In the genomic region with DNA sequence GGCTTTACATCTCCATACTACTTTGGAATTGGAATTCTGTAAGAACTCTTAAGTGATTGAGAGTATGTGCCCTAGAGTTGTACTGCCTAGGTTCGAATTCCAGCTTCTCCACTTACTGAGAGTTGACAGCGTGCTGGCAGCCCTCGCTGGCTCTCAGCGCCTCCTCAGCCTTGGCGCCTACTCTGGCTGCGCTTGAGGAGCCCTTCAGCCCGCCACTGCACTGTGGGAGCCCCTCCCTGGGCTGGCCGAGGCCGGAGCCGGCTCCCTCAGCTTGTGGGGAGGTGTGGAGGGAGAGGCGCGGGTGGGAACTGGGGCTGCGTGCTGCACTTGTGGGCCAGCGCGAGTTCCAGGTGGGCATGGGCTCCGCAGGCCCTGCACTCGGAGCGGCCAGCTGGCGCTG, we compare ENCODE assay signal across 16 cellular contexts. TPM values are rescaled to one million over a fixed set of nuclear protein-coding genes. Genes with fewer than 3 reads are reported as not detected.
DNase-seq lines count a peak whose midpoint lies in the region; ATAC-seq, FAIRE-seq and TF ChIP-seq lines count a peak whose summit lies in the region.
"Had no signal": no experiment of that assay in that cellular context is flagged by ENCODE, and none has a peak within 500 bp of the region (broad histone marks: within the 10 kb centered on the region; RNA-seq: fewer than 3 reads in every experiment).

No MANE protein-coding gene starts in this region.

- no peak overlapping the region for H3K9ac ChIP-seq in HepG2 (ENCODE audit: insufficient read depth, low read depth, low read length)
- no peak overlapping the region for H3K9ac ChIP-seq in trophoblast cell (ENCODE audit: low read length)
- H3K9ac ChIP-seq: BLaER1 treated with 17β-estradiol and CSF1 and Interleukin-3, amounts not matched to agents 10 nM and 100 nM; GM23248 had no signal

- H3K4ac ChIP-seq in trophoblast cell (ENCODE audit: low read depth, low read length): peak overlapping the region; percentile 93

- TF ChIP-seq CTCF in HepG2 (CRISPR knock-in tag; IDR thresholded peaks at IDR 0.05) (no peak), right lobe of liver (IDR thresholded peaks at IDR 0.05) (no peak), left lung (IDR thresholded peaks at IDR 0.05) (no peak), hepatocyte (IDR thresholded peaks at IDR 0.05; ENCODE audit: poor library complexity) (no peak)

- H3K27ac ChIP-seq in HepG2 (ENCODE audit: extremely low read length, insufficient read depth, low read length) (no peak overlapping the region), right lobe of liver (no peak overlapping the region), left lung (no peak overlapping the region), trophoblast cell (ENCODE audit: low read depth, low read length) (no peak overlapping the region), hepatocyte (no peak overlapping the region)
- H3K27ac ChIP-seq: BLaER1 treated with 17β-estradiol and CSF1 and Interleukin-3, amounts not matched to agents 10 nM and 100 nM; GM23248 had no signal

- no peak overlapping the region for H3K14ac ChIP-seq in trophoblast cell (ENCODE audit: low read length)

- H4K8ac ChIP-seq in trophoblast cell (ENCODE audit: low read depth, low read length): no peak overlapping the region

- H3K4me3 ChIP-seq in HepG2 (replicated peaks in 1 of 3; ENCODE audit: insufficient read depth in 1 of 3, low read depth in 2 of 3, low read length in 3 of 3) (no peak overlapping the region), right lobe of liver (no peak overlapping the region), left lung (no peak overlapping the region), trophoblast cell (ENCODE audit: low read depth, low read length) (no peak overlapping the region), hepatocyte (no peak overlapping the region)
- H3K4me3 ChIP-seq: BLaER1 treated with 17β-estradiol and CSF1 and Interleukin-3, amounts not matched to agents 10 nM and 100 nM; GM12878; GM23248; HAP-1 had no signal

- H2BK12ac ChIP-seq in trophoblast cell (ENCODE audit: low read length): no peak overlapping the region

- in situ Hi-C loops in HepG2 (cut with HindIII; ENCODE audit: extremely low pct_ligation_motif_present, low pct_unique_long_range_greater_than_20kb): no loop called here

- H3K23ac ChIP-seq in trophoblast cell (ENCODE audit: low read length): no peak overlapping the region

- FAIRE-seq in HepG2 (lab: Jason Lieb, UNC): no peak
- FAIRE-seq: GM12878, HTR-8/SVneo had no signal

- H3K79me1 ChIP-seq in trophoblast cell (ENCODE audit: low read length): no peaks in the 10 kb centered on the region

- no peak for TF ChIP-seq RAD21 in HepG2 (CRISPR knock-in tag; IDR thresholded peaks at IDR 0.05)

- TF ChIP-seq POLR2A in HepG2 (IDR thresholded peaks at IDR 0.05; ENCODE audit: insufficient read depth in 1 of 2, low read depth in 2 of 2, low read length in 2 of 2) (no peak), right lobe of liver (IDR thresholded peaks at IDR 0.05) (no peak)

- H3K36me3 ChIP-seq in HepG2 (replicated peaks in 1 of 2; ENCODE audit: control insufficient read depth in 1 of 2, insufficient read depth in 2 of 2, low read length in 2 of 2): peaks cover 3 to 11% of the 10 kb centered on the region in 2 experiments; a peak in 3 of 5 replicates
- H3K36me3 ChIP-seq in right lobe of liver: no peaks in the 10 kb centered on the region
- peaks cover 0 to 5% of the 10 kb centered on the region in 2 donors for H3K36me3 ChIP-seq in left lung
- peaks cover 0 to 6% of the 10 kb centered on the region in 2 experiments for H3K36me3 ChIP-seq in trophoblast cell (ENCODE audit: control insufficient read depth in 1 of 2, insufficient read depth in 2 of 2, low read length in 2 of 2)
- no peaks in the 10 kb centered on the region for H3K36me3 ChIP-seq in hepatocyte (replicated peaks; ENCODE audit: insufficient read depth, low read depth)
- H3K36me3 ChIP-seq: HAP-1 had no signal

- H3K27me3 ChIP-seq in HepG2 (ENCODE audit: control insufficient read depth in 1 of 2, insufficient read depth in 2 of 2, low read length in 2 of 2) (no peaks in the 10 kb centered on the region), right lobe of liver (no peaks in the 10 kb centered on the region), left lung (no peaks in the 10 kb centered on the region), trophoblast cell (ENCODE audit: insufficient read depth, low read length) (no peaks in the 10 kb centered on the region), hepatocyte (no peaks in the 10 kb centered on the region)
- H3K27me3 ChIP-seq: BLaER1 treated with 17β-estradiol and CSF1 and Interleukin-3, amounts not matched to agents 10 nM and 100 nM had no signal

- H3K9me2 ChIP-seq in hepatocyte (replicated peaks; ENCODE audit: insufficient read depth): no peaks in the 10 kb centered on the region

- H2AFZ ChIP-seq in HepG2 (ENCODE audit: low read length): no peak overlapping the region
- H2AFZ ChIP-seq in trophoblast cell (ENCODE audit: insufficient read depth, low read length, poor library complexity): no peak overlapping the region
- no peak overlapping the region for H2AFZ ChIP-seq in hepatocyte
- H2AFZ ChIP-seq: GM23248 had no signal

- no peak overlapping the region for H2BK5ac ChIP-seq in trophoblast cell (ENCODE audit: low read depth, low read length, poor library complexity)

- POLR2A ChIA-PET in HepG2 (lab: Yijun Ruan, JAX): no interaction called here

- H3K18ac ChIP-seq in trophoblast cell (ENCODE audit: low read length): no peak overlapping the region

- H3K4me2 ChIP-seq in HepG2 (ENCODE audit: low read depth, low read length) (no peak overlapping the region), trophoblast cell (ENCODE audit: low read length) (no peak overlapping the region), hepatocyte (no peak overlapping the region)
- H3K4me2 ChIP-seq: BLaER1 treated with 17β-estradiol and CSF1 and Interleukin-3, amounts not matched to agents 10 nM and 100 nM had no signal

- no peak for DNase-seq in HepG2 (ENCODE audit: low spot score)
- DNase-seq in right lobe of liver: no peak
- no peak for DNase-seq in left lung
- no peak for DNase-seq in trophoblast cell
- no peak for DNase-seq in head of caudate nucleus
- DNase-seq in hepatocyte (ENCODE audit: low spot score): no peak
- DNase-seq: Calu3; CD8-positive, alpha-beta T cell; DMS79 treated with DMSO at 0.1 percent for 48 hours; GM23248; HFFc6 had no signal

- H3K4me1 ChIP-seq in HepG2 (ENCODE audit: insufficient read depth, low read length): peaks cover 15% of the 10 kb centered on the region; the same call in 1 of the 2 replicates
- peaks cover 0 to 6% (median 3%) of the 10 kb centered on the region in 4 donors for H3K4me1 ChIP-seq in right lobe of liver
- H3K4me1 ChIP-seq in left lung: peaks cover 7 to 46% of the 10 kb centered on the region in 2 donors
- no peaks in the 10 kb centered on the region for H3K4me1 ChIP-seq in trophoblast cell (ENCODE audit: control insufficient read depth in 1 of 2, insufficient read depth in 2 of 2, low read length in 2 of 2)
- H3K4me1 ChIP-seq in hepatocyte (ENCODE audit: insufficient read depth): no peaks in the 10 kb centered on the region

- no TSS peak for BruUV-seq in HepG2 (replicated peaks; lab: Mats Ljungman, UMichigan)

- H4K20me1 ChIP-seq in HepG2 (ENCODE audit: insufficient read depth, low read length) (0 out of 2 replicates have a peak, but pooled peaks cover 7% of the 10 kb centered on the region), hepatocyte (ENCODE audit: insufficient read depth, poor library complexity, severe bottlenecking) (peaks cover 84% of the 10 kb centered on the region)

- H3K79me2 ChIP-seq in HepG2 (ENCODE audit: insufficient read depth, low read length) (peaks cover 94% of the 10 kb centered on the region), trophoblast cell (ENCODE audit: control insufficient read depth, insufficient read depth, low read length, poor library complexity) (no peaks in the 10 kb centered on the region), hepatocyte (peaks cover 100% of the 10 kb centered on the region)

- H2AK5ac ChIP-seq in trophoblast cell (ENCODE audit: low read length): no peak overlapping the region

- ATAC-seq in HepG2 (no peak; the same call in 2 of the 3 replicates), right lobe of liver (no peak), left lung (peak; percentile 82), HG03025 (IDR thresholded peaks at IDR 0.05; ENCODE audit: low FRiP score, unreplicated experiment) (no peak)
- ATAC-seq: CD8-positive, alpha-beta T cell; GM12878 had no signal

- H3K9me3 ChIP-seq in HepG2 (ENCODE audit: low read length) (no peaks in the 10 kb centered on the region), right lobe of liver (no peaks in the 10 kb centered on the region), left lung (no peaks in the 10 kb centered on the region), trophoblast cell (ENCODE audit: insufficient read depth, low read depth, low read length) (peaks cover 3% of the 10 kb centered on the region), hepatocyte (ENCODE audit: low read depth) (no peaks in the 10 kb centered on the region)
- H3K9me3 ChIP-seq: HAP-1 had no signal

- no peak overlapping the region for H4K91ac ChIP-seq in trophoblast cell (ENCODE audit: low read depth, low read length)

- H2BK120ac ChIP-seq in trophoblast cell (ENCODE audit: insufficient read depth, low read length, poor library complexity): no peak overlapping the region

- intact Hi-C loops in HepG2 (cut with micrococcal nuclease; ENCODE audit: unreplicated experiment) (no loop called here), right lobe of liver (cut with DNase I) (no loop called here), left lung (cut with DNase I) (no loop called here), head of caudate nucleus (cut with DNase I) (no loop called here)

- 94% methylated on average over 17 of the region's 19 CpGs for WGBS in HepG2 (ENCODE audit: low lambda C conversion rate)
- no CpG with 5 or more reads among the region's 19 CpGs for WGBS in right lobe of liver (ENCODE audit: insufficient coverage, low coverage, low lambda C conversion rate, missing lambda C conversion rate)
- WGBS in trophoblast cell (ENCODE audit: extremely low coverage, insufficient coverage, insufficient read length): no CpG with 5 or more reads among the region's 19 CpGs
- 97% methylated on average over 18 of the region's 19 CpGs for WGBS in hepatocyte (ENCODE audit: low lambda C conversion rate, missing lambda C conversion rate)

- no peak overlapping the region for H4K12ac ChIP-seq in trophoblast cell (ENCODE audit: low read depth, low read length)

- TF ChIP-seq EP300 in HepG2 (IDR thresholded peaks at IDR 0.05; ENCODE audit: low read depth in 2 of 2, low read length in 2 of 2): no peak
- TF ChIP-seq EP300 in HepG2 (CRISPR knock-in tag; IDR thresholded peaks at IDR 0.05; ENCODE audit: borderline replicate concordance): no peak

- CTCF ChIA-PET in HepG2 (lab: Yijun Ruan, JAX; ENCODE audit: low intra/inter-chr PET ratio, low total read pairs): no interaction called here

RNA-seq across cellular contexts. Expression of a gene that starts 13.3 kb away (rescaled TPM):
- total RNA-seq in HepG2 (2016; rRNA removed; fragmentation: Illumina TruSeq; extraction: Trizol): 26.2 and 32.3 TPM in 2 replicates
- total RNA-seq in HepG2 (2016; cell fraction: cytosol; rRNA removed; fragmentation: Illumina TruSeq; extraction: Trizol; ENCODE audit: low read depth): 24.3 and 34.3 TPM in 2 replicates
- total RNA-seq in HepG2 (2016; cell fraction: insoluble cytoplasmic fraction; rRNA removed; fragmentation: Illumina TruSeq; extraction: Trizol): 26.8 and 33.7 TPM in 2 replicates
- total RNA-seq in HepG2 (2016; cell fraction: membrane; rRNA removed; fragmentation: Illumina TruSeq; extraction: Trizol): 16.7 and 17.3 TPM in 2 replicates
- total RNA-seq in HepG2 (2016; cell fraction: nucleus; rRNA removed; fragmentation: Illumina TruSeq; extraction: Trizol): 18.8 and 22.5 TPM in 2 replicates
- polyA plus RNA-seq in HepG2 (2011; rRNA removed): 7.3 and 8.0 TPM in 2 replicates
- polyA plus RNA-seq in HepG2 (2011; cell fraction: cytosol; rRNA removed): 5.0 and 7.2 TPM in 2 replicates
- 3.7 and 4.9 TPM in 2 replicates for polyA plus RNA-seq in HepG2 (2011; cell fraction: nucleus; rRNA removed)
- polyA plus RNA-seq in HepG2 (2012): 11.2 and 12.0 TPM in 2 replicates
- polyA plus RNA-seq in HepG2 (2016; cell fraction: cytosol; fragmentation: Illumina TruSeq; extraction: Trizol; ENCODE audit: low read depth): 2.3 and 2.4 TPM in 2 replicates
- 39.7 and 39.9 TPM in 2 replicates for polyA plus RNA-seq in HepG2 (2016; cell fraction: insoluble cytoplasmic fraction; fragmentation: Illumina TruSeq; extraction: Trizol; ENCODE audit: low read depth)
- 7.4 and 8.2 TPM in 2 replicates for polyA plus RNA-seq in HepG2 (2016; cell fraction: membrane; fragmentation: Illumina TruSeq; extraction: Trizol; ENCODE audit: low read depth)
- polyA plus RNA-seq in HepG2 (2016; cell fraction: nucleus; fragmentation: Illumina TruSeq; extraction: Trizol; ENCODE audit: insufficient read depth, low read depth): 26.4 and 26.9 TPM in 2 replicates
- polyA minus RNA-seq in HepG2 (2011; rRNA and poly(A)+ RNA removed; ENCODE audit: low replicate concordance): 11.5 and 16.5 TPM in 2 replicates
- 6.4 and 7.6 TPM in 2 replicates for polyA minus RNA-seq in HepG2 (2011; cell fraction: cytosol; rRNA and poly(A)+ RNA removed)
- polyA minus RNA-seq in HepG2 (2011; cell fraction: nucleus; rRNA and poly(A)+ RNA removed): 9.3 and 11.1 TPM in 2 replicates
- total RNA-seq in right lobe of liver: 1 to 10 TPM; 4.9 to 5.6 (median 5.4) TPM
- 10 to 100 TPM; 17.1 to 20.3 TPM for total RNA-seq in left lung
- 40.5 and 43.3 TPM in 2 replicates for polyA plus RNA-seq in trophoblast cell (2013)
- 12.6 and 18.3 TPM in 2 replicates for total RNA-seq in hepatocyte
- 12.8 and 18.6 TPM in 2 replicates for polyA plus RNA-seq in hepatocyte
